In the genomic region with DNA sequence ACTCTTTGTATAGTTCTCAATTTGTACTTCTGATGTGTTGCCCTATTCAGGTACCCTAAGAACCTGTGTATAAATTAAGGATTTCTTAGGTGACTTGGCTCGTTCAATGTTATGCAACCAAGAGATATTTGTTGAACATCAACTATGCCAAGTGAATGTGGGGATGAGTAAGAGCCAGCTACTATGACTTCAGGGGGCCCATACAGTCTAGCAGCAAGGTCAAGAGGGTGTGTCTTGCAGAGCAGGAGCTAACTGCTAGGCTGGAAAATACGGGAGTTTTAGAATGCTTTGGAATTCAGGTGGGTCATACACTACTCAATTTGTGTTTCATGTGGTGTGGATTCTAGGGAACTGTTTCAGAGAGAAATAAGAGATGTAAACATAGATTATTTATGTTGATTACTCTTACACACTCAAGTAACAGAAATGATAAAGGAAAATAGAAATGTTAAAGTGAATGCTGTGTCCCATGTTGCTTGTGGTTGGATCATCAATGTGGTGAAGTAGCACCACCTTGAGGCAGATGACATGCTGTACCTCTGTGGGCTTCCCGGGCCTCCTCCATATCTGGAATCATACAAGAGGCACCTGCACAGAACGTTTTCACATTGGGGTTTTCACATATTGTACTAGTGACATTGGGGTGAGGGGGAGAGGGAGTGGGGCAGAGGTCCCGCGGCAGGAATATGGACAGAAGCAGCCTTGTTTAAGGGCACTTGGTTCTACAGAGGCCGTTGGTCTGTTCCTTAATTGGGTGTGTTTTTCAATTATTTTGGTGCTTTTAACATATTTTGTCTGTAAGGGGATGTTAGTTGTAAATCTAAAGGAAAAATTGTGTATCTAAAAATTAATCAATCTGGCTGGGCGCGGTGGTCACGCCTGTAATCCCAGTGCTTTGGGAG, we compare ENCODE assay signal across 8 cellular contexts. TPM values are rescaled to one million over a fixed set of nuclear protein-coding genes. Genes with fewer than 3 reads are reported as not detected.
DNase-seq lines count a peak whose midpoint lies in the region; ATAC-seq and TF ChIP-seq lines count a peak whose summit lies in the region.

No MANE protein-coding gene starts in this region.

- no peaks in the 10 kb centered on the region for H3K27me3 ChIP-seq in OCI-LY3 (ENCODE audit: low read depth, low read length)

- H3K27ac ChIP-seq in OCI-LY3 (ENCODE audit: low read length) = peak overlapping the region; percentile 71

- H3K36me3 ChIP-seq in OCI-LY3 (replicated peaks; ENCODE audit: low read depth, low read length) = peaks cover 26% of the 10 kb centered on the region

- H3K9me3 ChIP-seq in OCI-LY3 (ENCODE audit: insufficient read depth, low read length) = no peaks in the 10 kb centered on the region

- peak overlapping the region; percentile 39; the same call in 1 of the 2 replicates for H3K9ac ChIP-seq in OCI-LY3 (ENCODE audit: low read length)

- H3K4me3 ChIP-seq in OCI-LY3 (ENCODE audit: low read length) = peak overlapping the region; percentile 2; the same call in 1 of the 2 replicates

- peaks cover 33% of the 10 kb centered on the region for H3K79me2 ChIP-seq in OCI-LY3 (ENCODE audit: low read length)

- H3K4me2 ChIP-seq in OCI-LY3 (ENCODE audit: low read length) = peak overlapping the region; percentile 38

- peaks cover 12% of the 10 kb centered on the region for H4K20me1 ChIP-seq in OCI-LY3 (ENCODE audit: insufficient read depth, low read length)

- H3K4me3 Mint-ChIP-seq in activated naive CD4-positive, alpha-beta T cell treated with anti-CD3 and anti-CD28 coated beads, Interleukin-2, amount 10 ng/mL, durations not matched to agents 7 days and 5 days = no peak overlapping the region
- H3K4me3 Mint-ChIP-seq in glutamatergic neuron (ENCODE audit: unreplicated experiment) = no peak overlapping the region
- no peak overlapping the region for H3K4me3 Mint-ChIP-seq in progenitor cell of endocrine pancreas (ENCODE audit: low read depth)

- TF ChIP-seq CTCF in OCI-LY3 (IDR thresholded peaks at IDR 0.05; ENCODE audit: low read depth, low read length) = peak; percentile 93
- peak; percentile 40 for TF ChIP-seq CTCF in glutamatergic neuron (IDR thresholded peaks at IDR 0.05; ENCODE audit: partially characterized antibody, unreplicated experiment)
- TF ChIP-seq CTCF in progenitor cell of endocrine pancreas (IDR thresholded peaks at IDR 0.05; ENCODE audit: unreplicated experiment) = peak; percentile 74

- peaks cover 27% of the 10 kb centered on the region for H3K36me3 Mint-ChIP-seq in activated naive CD4-positive, alpha-beta T cell treated with anti-CD3 and anti-CD28 coated beads, Interleukin-2, amount 10 ng/mL, durations not matched to agents 7 days and 5 days
- H3K36me3 Mint-ChIP-seq in glutamatergic neuron (ENCODE audit: unreplicated experiment) (no peaks in the 10 kb centered on the region), progenitor cell of endocrine pancreas (ENCODE audit: insufficient read depth) (peaks cover 4% of the 10 kb centered on the region)

- ATAC-seq in GM21360 (IDR thresholded peaks at IDR 0.05; ENCODE audit: unreplicated experiment) (peak; percentile 78), GM18519 (IDR thresholded peaks at IDR 0.05; ENCODE audit: low FRiP score, unreplicated experiment) (no peak)

- H3K4me1 ChIP-seq in OCI-LY3 (ENCODE audit: low read length) = peaks cover 46% of the 10 kb centered on the region

- H2AFZ ChIP-seq in OCI-LY3 (ENCODE audit: low read depth, low read length) = no peak overlapping the region

- no peaks in the 10 kb centered on the region for H3K27me3 Mint-ChIP-seq in activated naive CD4-positive, alpha-beta T cell treated with anti-CD3 and anti-CD28 coated beads, Interleukin-2, amount 10 ng/mL, durations not matched to agents 7 days and 5 days
- H3K27me3 Mint-ChIP-seq in glutamatergic neuron (ENCODE audit: unreplicated experiment) = no peaks in the 10 kb centered on the region
- H3K27me3 Mint-ChIP-seq in progenitor cell of endocrine pancreas = no peaks in the 10 kb centered on the region

- no peaks in the 10 kb centered on the region for H3K9me3 Mint-ChIP-seq in activated naive CD4-positive, alpha-beta T cell treated with anti-CD3 and anti-CD28 coated beads, Interleukin-2, amount 10 ng/mL, durations not matched to agents 7 days and 5 days
- no peaks in the 10 kb centered on the region for H3K9me3 Mint-ChIP-seq in glutamatergic neuron (ENCODE audit: unreplicated experiment)
- no peaks in the 10 kb centered on the region for H3K9me3 Mint-ChIP-seq in progenitor cell of endocrine pancreas (ENCODE audit: low read depth)

- CTCF ChIA-PET in activated naive CD4-positive, alpha-beta T cell treated with anti-CD3 and anti-CD28 coated beads, Interleukin-2, amount 10 ng/mL, durations not matched to agents 7 days and 5 days (lab: Charles Lee) = interaction anchor here (0.9 to 3.0 kb wide), 8 partner anchors 8 to 342 kb away, joined by 3 to 9 read pairs (median 4); no protein-coding TSS in a partner anchor

- DNase-seq in DMS153 treated with DMSO at 0.1 percent for 48 hours (lab: John Stamatoyannopoulos, UW; ENCODE audit: unreplicated experiment) = peak; percentile 77
- DNase-seq in HuH-7 (ENCODE audit: low spot score) = peak; percentile 37
- DNase-seq in activated naive CD4-positive, alpha-beta T cell treated with anti-CD3 and anti-CD28 coated beads, Interleukin-2, amount 10 ng/mL, durations not matched to agents 7 days and 5 days = peak; percentile 67
- DNase-seq in glutamatergic neuron = peak; percentile 45
- DNase-seq in progenitor cell of endocrine pancreas (ENCODE audit: low spot score, unreplicated experiment) = peak; percentile 11

- H3K27ac Mint-ChIP-seq in activated naive CD4-positive, alpha-beta T cell treated with anti-CD3 and anti-CD28 coated beads, Interleukin-2, amount 10 ng/mL, durations not matched to agents 7 days and 5 days = no peak overlapping the region
- H3K27ac Mint-ChIP-seq in glutamatergic neuron (ENCODE audit: unreplicated experiment) = peak overlapping the region; percentile 10
- H3K27ac Mint-ChIP-seq in progenitor cell of endocrine pancreas = no peak overlapping the region

- H3K4me1 Mint-ChIP-seq in activated naive CD4-positive, alpha-beta T cell treated with anti-CD3 and anti-CD28 coated beads, Interleukin-2, amount 10 ng/mL, durations not matched to agents 7 days and 5 days = peaks cover 7% of the 10 kb centered on the region
- peaks cover under 1% of the 10 kb centered on the region for H3K4me1 Mint-ChIP-seq in glutamatergic neuron (ENCODE audit: low read depth, unreplicated experiment)
- no peaks in the 10 kb centered on the region for H3K4me1 Mint-ChIP-seq in progenitor cell of endocrine pancreas (ENCODE audit: low read depth)

RNA-seq across cellular contexts. Expression of a gene that starts 12.4 kb away (rescaled TPM):
- total RNA-seq in glutamatergic neuron (ENCODE audit: unreplicated experiment) (92.0 TPM), progenitor cell of endocrine pancreas (68.0 and 69.3 TPM in 2 replicates)

RNA-seq across cellular contexts. Expression of a gene that starts 30.0 kb away (rescaled TPM):
- total RNA-seq in glutamatergic neuron (ENCODE audit: unreplicated experiment) = not detected
- not detected in 2 replicates for total RNA-seq in progenitor cell of endocrine pancreas

RNA-seq across cellular contexts. Expression of a gene that starts 32.9 kb away (rescaled TPM):
- total RNA-seq in glutamatergic neuron (ENCODE audit: unreplicated experiment) (not detected), progenitor cell of endocrine pancreas (0.67 and 1.7 TPM in 2 replicates)

Comparison
In these comparisons a context has a peak if more than half of its experiments do, and no peak if none do; other contexts are left out.
1. DNase-seq: peak in every context shown above with its lines; median percentile 77 in DMS153 treated with DMSO at 0.1 percent for 48 hours; 67 in activated naive CD4-positive, alpha-beta T cell treated with anti-CD3 and anti-CD28 coated beads, Interleukin-2, amount 10 ng/mL, durations not matched to agents 7 days and 5 days; 45 in glutamatergic neuron; 37 in HuH-7; 11 in progenitor cell of endocrine pancreas.
2. CTCF ChIP-seq: peak in every context shown above with its lines; median percentile 93 in OCI-LY3; 74 in progenitor cell of endocrine pancreas; 40 in glutamatergic neuron.